In genomic region chr7:128274890-128275603, GRCh38 we compare ENCODE assay signal across 28 cellular contexts. TPM values are rescaled to one million over a fixed set of nuclear protein-coding genes. Genes with fewer than 3 reads are reported as not detected.
A peak's percentile ranks its signal among the peaks of the same experiment; 100 is the strongest.
DNase-seq lines count a peak whose midpoint lies in the region; ATAC-seq and TF ChIP-seq lines count a peak whose summit lies in the region.
"Had no signal": no experiment of that assay in that cellular context is flagged by ENCODE, and none has a peak within 500 bp of the region (broad histone marks: within the 10 kb centered on the region; RNA-seq: fewer than 3 reads in every experiment).

No MANE protein-coding gene starts in this region.

- ATAC-seq in T-helper 17 cell, result no peak
- peak; percentile 78 for ATAC-seq in left lobe of liver
- ATAC-seq: GM12878, HCT116, Panc1 had no signal

- H3K4me1 Mint-ChIP-seq in Caco-2 (ENCODE audit: low read depth, unreplicated experiment) (no peaks in the 10 kb centered on the region), T-helper 17 cell (peaks cover 2% of the 10 kb centered on the region), osteocyte (ENCODE audit: unreplicated experiment) (no peaks in the 10 kb centered on the region)

- H3K4me1 ChIP-seq in Caco-2, result no peaks in the 10 kb centered on the region

- POLR2A ChIA-PET in Caco-2 (lab: Charles Lee), result no interaction called here

- H3K27me3 Mint-ChIP-seq in Caco-2 (ENCODE audit: insufficient read depth, unreplicated experiment) (no peaks in the 10 kb centered on the region), T-helper 17 cell (peaks cover 20% of the 10 kb centered on the region), osteocyte (ENCODE audit: unreplicated experiment) (peaks cover 6% of the 10 kb centered on the region)

- H3K9me3 ChIP-seq in Caco-2 (no peaks in the 10 kb centered on the region; the same call in 1 of the 2 replicates), T-helper 17 cell (ENCODE audit: control insufficient read depth, low read length, poor library complexity, severe bottlenecking) (no peaks in the 10 kb centered on the region)

- no TSS peak for BruUV-seq in Caco-2 (replicated peaks; lab: Mats Ljungman, UMichigan)

- CTCF ChIA-PET in Caco-2 (lab: Charles Lee), result no interaction called here

- no peaks in the 10 kb centered on the region for H3K27me3 ChIP-seq in Caco-2 (replicated peaks; ENCODE audit: control insufficient read depth, insufficient read depth, low read length)
- H3K27me3 ChIP-seq: BLaER1 treated with 17β-estradiol and CSF1 and Interleukin-3, amounts not matched to agents 10 nM and 100 nM had no signal

- no peaks in the 10 kb centered on the region for H3K36me3 ChIP-seq in Caco-2 (ENCODE audit: control insufficient read depth, insufficient read depth, low read length)

- no peaks in the 10 kb centered on the region for H3K36me3 Mint-ChIP-seq in Caco-2 (ENCODE audit: insufficient read depth, unreplicated experiment)
- H3K36me3 Mint-ChIP-seq in T-helper 17 cell (ENCODE audit: low read depth), result no peaks in the 10 kb centered on the region
- H3K36me3 Mint-ChIP-seq in osteocyte (ENCODE audit: unreplicated experiment), result peaks cover 7% of the 10 kb centered on the region

- DNase-seq in Caco-2 (no peak), T-helper 17 cell (no peak), left lobe of liver (ENCODE audit: low spot score) (no peak), osteocyte (ENCODE audit: extremely low spot score, unreplicated experiment) (no peak), NCI-H2081 (lab: John Stamatoyannopoulos, UW) (no peak), NCI-H345 (lab: John Stamatoyannopoulos, UW) (no peak), mesenteric fat pad (ENCODE audit: low spot score) (no peak)
- DNase-seq in activated CD4-positive, alpha-beta T cell treated with anti-CD3 and anti-CD28 coated beads for 4 hours, result no peak
- DNase-seq: CD4-positive, alpha-beta T cell; COR-L47; KBM-7; MV-4-11; NCI-H1105 treated with DMSO at 0.1 percent for 48 hours; NCI-H146; NCI-H1930; NCI-H446 treated with DMSO at 0.1 percent for 48 hours; NCI-H526; SHP77 treated with DMSO at 0.1 percent for 48 hours had no signal

- intact Hi-C loops in Caco-2 (cut with micrococcal nuclease; ENCODE audit: unreplicated experiment), result no loop called here

- peaks cover 20% of the 10 kb centered on the region for H3K9me3 Mint-ChIP-seq in Caco-2 (ENCODE audit: unreplicated experiment)
- H3K9me3 Mint-ChIP-seq in osteocyte (ENCODE audit: unreplicated experiment), result peaks cover 15% of the 10 kb centered on the region

- H3K4me3 ChIP-seq in Caco-2 (ENCODE audit: low read depth, low read length), result no peak overlapping the region
- H3K4me3 ChIP-seq: BLaER1 treated with 17β-estradiol and CSF1 and Interleukin-3, amounts not matched to agents 10 nM and 100 nM; GM12878 had no signal

- no peak overlapping the region for H3K4me3 Mint-ChIP-seq in Caco-2 (ENCODE audit: unreplicated experiment)
- H3K4me3 Mint-ChIP-seq in T-helper 17 cell, result no peak overlapping the region
- no peak overlapping the region for H3K4me3 Mint-ChIP-seq in osteocyte (ENCODE audit: unreplicated experiment)
- H3K4me3 Mint-ChIP-seq: CD4-positive, alpha-beta T cell had no signal

- H3K27ac Mint-ChIP-seq in Caco-2 (ENCODE audit: unreplicated experiment), result peak overlapping the region; percentile 23
- H3K27ac Mint-ChIP-seq in T-helper 17 cell, result peak overlapping the region; percentile 65
- peak overlapping the region; percentile 16 for H3K27ac Mint-ChIP-seq in osteocyte (ENCODE audit: unreplicated experiment)
- H3K27ac Mint-ChIP-seq: CD4-positive, alpha-beta T cell had no signal

- TF ChIP-seq CTCF in Caco-2 (IDR thresholded peaks at IDR 0.05; ENCODE audit: insufficient read depth in 1 of 2, low read depth in 1 of 2, low read length in 1 of 2, severe bottlenecking in 1 of 2, unreplicated experiment in 1 of 2) (no peak), osteocyte (IDR thresholded peaks at IDR 0.05) (no peak)

RNA-seq across cellular contexts. Expression of gene LEP, which starts 34.0 kb away (rescaled TPM):
- total RNA-seq in Caco-2 (2022) (not detected in 2 replicates), T-helper 17 cell (not detected), left lobe of liver (not detected), osteocyte (not detected in 2 replicates), mesenteric fat pad (784 TPM)
- total RNA-seq: A172; CD4-positive, alpha-beta T cell; GM12878; H4; HT-29; LHCN-M2; MCF 10A; OCI-LY7 had no signal

Comparison
In these comparisons a context has a peak if more than half of its experiments do, and no peak if none do; other contexts are left out.
1. RNA of gene LEP, which starts 34.0 kb away (total RNA-seq): 784 TPM in mesenteric fat pad (single experiment); not detected in Caco-2, not detected in T-helper 17 cell, not detected in left lobe of liver (single experiment) and not detected in osteocyte; every median in the first group is over 100 times any median in the second.
2. Peak in every context shown above with its lines, with median percentiles within 50 percentile points of each other: H3K27ac Mint-ChIP-seq.